ENCODE assay signal across 8 cellular contexts in genomic region chr17:40535924-40536717, GRCh38. TPM values are rescaled to one million over a fixed set of nuclear protein-coding genes. Genes with fewer than 3 reads are reported as not detected.
A peak's percentile ranks its signal among the peaks of the same experiment; 100 is the strongest.
DNase-seq lines count a peak whose midpoint lies in the region; ATAC-seq and TF ChIP-seq lines count a peak whose summit lies in the region.
"Had no signal": no experiment of that assay in that cellular context is flagged by ENCODE, and none has a peak within 500 bp of the region (broad histone marks: within the 10 kb centered on the region; RNA-seq: fewer than 3 reads in every experiment).

No MANE protein-coding gene starts in this region.

- H3K27ac ChIP-seq in RWPE2 (ENCODE audit: poor library complexity, severe bottlenecking) (peak overlapping the region; percentile 82), mammary epithelial cell (ENCODE audit: insufficient read depth, low read depth, low read length) (peak overlapping the region; percentile 53), suprapubic skin (peak overlapping the region; percentile 76), A673 (ENCODE audit: low read depth, low read length, poor library complexity, severe bottlenecking) (no peak overlapping the region)

- no peak for TF ChIP-seq POLR2A in suprapubic skin (IDR thresholded peaks at IDR 0.05)

- DNase-seq in RWPE2 (ENCODE audit: low spot score) (no peak), mammary epithelial cell (no peak), lung microvascular endothelial cell (ENCODE audit: low read depth in 2 of 2) (peak; percentile 61 to 78), suprapubic skin (ENCODE audit: low spot score in 2 of 2) (peak in 1 of 2 donors; percentile 69), A673 (ENCODE audit: low spot score) (no peak), NCI-H1105 treated with DMSO at 0.1 percent for 48 hours (lab: John Stamatoyannopoulos, UW) (no peak)
- no peak for DNase-seq in effector CD8-positive, alpha-beta T cell (lab: John Stamatoyannopoulos, UW)
- DNase-seq: Karpas-422 had no signal

- WGBS in mammary epithelial cell (ENCODE audit: low coverage, missing lambda C conversion rate) = 14% methylated on average over 10 of the region's 12 CpGs
- WGBS in suprapubic skin = 44% methylated on average over 12 of the region's 12 CpGs

- no peaks in the 10 kb centered on the region for H3K9me3 ChIP-seq in RWPE2 (ENCODE audit: severe bottlenecking)
- H3K9me3 ChIP-seq in mammary epithelial cell (replicated peaks; ENCODE audit: insufficient read depth, low read length) = no peaks in the 10 kb centered on the region
- H3K9me3 ChIP-seq in suprapubic skin = no peaks in the 10 kb centered on the region
- H3K9me3 ChIP-seq in A673 (ENCODE audit: low read depth, low read length, poor library complexity, severe bottlenecking) = no peaks in the 10 kb centered on the region

- in situ Hi-C loops in mammary epithelial cell (cut with MboI; ENCODE audit: low sequenced_read_pairs in 2 of 2) = no loop called here

- BruUV-seq in mammary epithelial cell (replicated peaks; lab: Mats Ljungman, UMichigan) (no TSS peak), A673 (replicated peaks; lab: Mats Ljungman, UMichigan) (no TSS peak)

- H3K79me2 ChIP-seq in mammary epithelial cell (ENCODE audit: insufficient read depth, low read length) = no peaks in the 10 kb centered on the region

- no peak overlapping the region for H3K4me3 ChIP-seq in RWPE2 (ENCODE audit: severe bottlenecking)
- H3K4me3 ChIP-seq in mammary epithelial cell (replicated peaks in 1 of 3; ENCODE audit: insufficient read depth in 1 of 3, low read depth in 2 of 3, low read length in 3 of 3) = no peak overlapping the region
- H3K4me3 ChIP-seq in suprapubic skin = no peak overlapping the region
- no peak overlapping the region for H3K4me3 ChIP-seq in A673 (ENCODE audit: low read depth, low read length, poor library complexity, severe bottlenecking)

- H3K4me1 ChIP-seq in RWPE2 (ENCODE audit: insufficient read depth, poor library complexity, severe bottlenecking) (peaks cover 45% of the 10 kb centered on the region), mammary epithelial cell (ENCODE audit: insufficient read depth, low read length) (peaks cover 71% of the 10 kb centered on the region), suprapubic skin (peaks cover 91% of the 10 kb centered on the region), A673 (ENCODE audit: insufficient read depth, low read length, poor library complexity, severe bottlenecking) (no peaks in the 10 kb centered on the region)

- H3K9ac ChIP-seq in mammary epithelial cell (ENCODE audit: insufficient read depth, low read length) = no peak overlapping the region

- H3K36me3 ChIP-seq in RWPE2 (ENCODE audit: low read depth) (no peaks in the 10 kb centered on the region), mammary epithelial cell (ENCODE audit: insufficient read depth, low read length) (no peaks in the 10 kb centered on the region), suprapubic skin (no peaks in the 10 kb centered on the region), A673 (ENCODE audit: insufficient read depth, low read length, poor library complexity, severe bottlenecking) (no peaks in the 10 kb centered on the region)

- POLR2A ChIA-PET in A673 (lab: Charles Lee; ENCODE audit: low non-redundant PET) = no interaction called here

- H3K4me2 ChIP-seq in mammary epithelial cell (ENCODE audit: insufficient read depth, low read depth, low read length) = peak overlapping the region; percentile 32

- intact Hi-C loops in mammary epithelial cell (cut with micrococcal nuclease) (no loop called here), A673 (cut with micrococcal nuclease; ENCODE audit: unreplicated experiment) (loop anchor here (10.0 kb wide), 1 partner anchor 91 kb away; the partner anchor contains the start of gene IGFBP4)

- H3K27me3 ChIP-seq in RWPE2 (ENCODE audit: insufficient read depth, poor library complexity, severe bottlenecking) (no peaks in the 10 kb centered on the region), mammary epithelial cell (ENCODE audit: insufficient read depth, low read length) (no peaks in the 10 kb centered on the region), suprapubic skin (no peaks in the 10 kb centered on the region), A673 (replicated peaks; ENCODE audit: insufficient read depth, low read depth, low read length, poor library complexity) (no peaks in the 10 kb centered on the region)

- peak overlapping the region; percentile 23 for H2AFZ ChIP-seq in mammary epithelial cell (ENCODE audit: low read depth, low read length)

- ATAC-seq in RWPE2 (ENCODE audit: low read depth) = no peak

- CTCF ChIA-PET in mammary epithelial cell (lab: Charles Lee; ENCODE audit: low non-redundant PET) (no interaction called here), A673 (lab: Charles Lee) (no interaction called here)

- TF ChIP-seq CTCF in RWPE2 (IDR thresholded peaks at IDR 0.05; ENCODE audit: poor library complexity, severe bottlenecking) = no peak
- no peak for TF ChIP-seq CTCF in mammary epithelial cell (conservative IDR thresholded peaks at IDR 0.05 in 1 of 2, IDR thresholded peaks at IDR 0.05 in 1 of 2; ENCODE audit: extremely low read depth in 1 of 2, insufficient read depth in 1 of 2, low read depth in 1 of 2, low read length in 2 of 2)
- no peak for TF ChIP-seq CTCF in suprapubic skin (IDR thresholded peaks at IDR 0.05)
- no peak for TF ChIP-seq CTCF in A673 (conservative IDR thresholded peaks at IDR 0.05; ENCODE audit: low read depth, low read length)

- no peak for TF ChIP-seq EP300 in suprapubic skin (IDR thresholded peaks at IDR 0.05)

- H4K20me1 ChIP-seq in mammary epithelial cell (ENCODE audit: insufficient read depth, low read length) = no peaks in the 10 kb centered on the region

- dilution Hi-C loops in mammary epithelial cell (cut with HindIII; ENCODE audit: low sequenced_read_pairs) = no loop called here

RNA-seq across cellular contexts. Expression of gene CCR7, which starts 29.2 kb away (rescaled TPM):
- under 1 TPM in 1 of 2 donors, not detected in 1; 0.17 TPM for total RNA-seq in mammary epithelial cell
- polyA plus RNA-seq in mammary epithelial cell = 0.20 TPM
- polyA minus RNA-seq in mammary epithelial cell = not detected
- under 0.01 TPM in 1 of 2 replicates, not detected in the other for total RNA-seq in lung microvascular endothelial cell
- total RNA-seq in suprapubic skin = 1 to 10 TPM in 1 of 4 donors, not detected in 3; 1.2 TPM
- 0.30 and 0.55 TPM in 2 replicates for total RNA-seq in A673 (2021)

RNA-seq across cellular contexts. Expression of gene TNS4, which starts 34.7 kb away (rescaled TPM):
- total RNA-seq in mammary epithelial cell (100 to 1,000 TPM; 170 to 608 TPM), lung microvascular endothelial cell (not detected in 2 replicates), suprapubic skin (1,000 to 10,000 TPM in 2 of 4 donors, 100 to 1,000 TPM in 2; 730 to 1,745 (median 1,078) TPM), A673 (2021) (not detected in 2 replicates)
- polyA plus RNA-seq in mammary epithelial cell = 120 TPM
- 1,186 TPM for polyA minus RNA-seq in mammary epithelial cell

Comparison
In these comparisons a context has a peak if more than half of its experiments do, and no peak if none do; other contexts are left out.
1. DNase-seq: peak in lung microvascular endothelial cell (2 of 2); none in RWPE2 (single experiment), mammary epithelial cell (single experiment), A673 (single experiment), NCI-H1105 treated with DMSO at 0.1 percent for 48 hours (single experiment) and effector CD8-positive, alpha-beta T cell (single experiment).
2. RNA of gene TNS4, which starts 34.7 kb away (total RNA-seq): 730 to 1,745 TPM in suprapubic skin and 170 to 608 TPM in mammary epithelial cell; not detected in lung microvascular endothelial cell and not detected in A673; every median in the first group is over 100 times any median in the second.